In genomic region chr1:19644422-19644760, GRCh38 we compare ENCODE assay signal across 9 cellular contexts. TPM values are rescaled to one million over a fixed set of nuclear protein-coding genes. Genes with fewer than 3 reads are reported as not detected.
DNase-seq lines count a peak whose midpoint lies in the region; ATAC-seq, FAIRE-seq and TF ChIP-seq lines count a peak whose summit lies in the region.
"Had no signal": no experiment of that assay in that cellular context is flagged by ENCODE, and none has a peak within 500 bp of the region (broad histone marks: within the 10 kb centered on the region; RNA-seq: fewer than 3 reads in every experiment).

No MANE protein-coding gene starts in this region.

- CTCF ChIA-PET in activated naive CD4-positive, alpha-beta T cell treated with anti-CD3 and anti-CD28 coated beads, Interleukin-2, amount 10 ng/mL, durations not matched to agents 7 days and 5 days (lab: Charles Lee): interaction anchor here (0.9 kb wide), 1 partner anchor 9 kb away, joined by 4 read pairs; no protein-coding TSS in a partner anchor
- CTCF ChIA-PET in K562 (lab: Yijun Ruan, JAX; ENCODE audit: low intra/inter-chr PET ratio): no interaction called here

- no peak overlapping the region for H3K27ac Mint-ChIP-seq in activated naive CD4-positive, alpha-beta T cell treated with anti-CD3 and anti-CD28 coated beads, Interleukin-2, amount 10 ng/mL, durations not matched to agents 7 days and 5 days

- H3K9ac ChIP-seq in K562 (ENCODE audit: insufficient read depth in 1 of 2, low read depth in 2 of 2, low read length in 2 of 2): peak overlapping the region in 1 of 2 experiments; percentile 85; a peak in 2 of 4 replicates

- H3K4me3 Mint-ChIP-seq in activated naive CD4-positive, alpha-beta T cell treated with anti-CD3 and anti-CD28 coated beads, Interleukin-2, amount 10 ng/mL, durations not matched to agents 7 days and 5 days: peak overlapping the region; percentile 99

- TF ChIP-seq CTCF in K562 (IDR thresholded peaks at IDR 0.05 in 2 of 3, conservative IDR thresholded peaks at IDR 0.05 in 1 of 3; ENCODE audit: insufficient read depth in 2 of 3, low read depth in 1 of 3, low read length in 3 of 3) (no peak), right lobe of liver (IDR thresholded peaks at IDR 0.05) (no peak)

- H3K27me3 Mint-ChIP-seq in activated naive CD4-positive, alpha-beta T cell treated with anti-CD3 and anti-CD28 coated beads, Interleukin-2, amount 10 ng/mL, durations not matched to agents 7 days and 5 days: peaks cover 57% of the 10 kb centered on the region

- H3K4me1 Mint-ChIP-seq in activated naive CD4-positive, alpha-beta T cell treated with anti-CD3 and anti-CD28 coated beads, Interleukin-2, amount 10 ng/mL, durations not matched to agents 7 days and 5 days: peaks cover 36% of the 10 kb centered on the region

- H3K79me2 ChIP-seq in K562 (ENCODE audit: control insufficient read depth, insufficient read depth, low read length): no peaks in the 10 kb centered on the region

- intact Hi-C loops in K562 (cut with micrococcal nuclease) (loop anchor here (10.0 kb wide), 1 partner anchor 180 kb away; no protein-coding TSS in a partner anchor), right lobe of liver (cut with DNase I) (loop anchor here in 1 of 2 donors (10.0 kb wide), 1 partner anchor 160 kb away; the partner anchor contains the start of gene CAPZB), aorta (cut with DNase I) (loop anchor here (1.0 to 5.0 kb wide), 2 partner anchors 48 to 152 kb away; a partner anchor contains a TSS)

- peaks cover 3% of the 10 kb centered on the region; the same call in 1 of the 2 replicates for H4K20me1 ChIP-seq in K562 (replicated peaks; ENCODE audit: control insufficient read depth, insufficient read depth, low read length)

- H3K27ac ChIP-seq in K562 (ENCODE audit: extremely low read depth, low read depth, low read length) (no peak overlapping the region), right lobe of liver (peak overlapping the region in 2 of 3 donors; percentile 24 to 57), aorta (ENCODE audit: low read depth in 1 of 2, low read length in 2 of 2) (peak overlapping the region; percentile 20 to 78)

- WGBS in K562 (ENCODE audit: insufficient coverage, low coverage, missing lambda C conversion rate): 10% methylated on average over 23 of the region's 56 CpGs
- WGBS in right lobe of liver (ENCODE audit: insufficient coverage, low coverage, low lambda C conversion rate, missing lambda C conversion rate): 0% methylated on average over 1 of the region's 56 CpGs
- 0 to 1% methylated on average over 39 to 56 of the region's 56 CpGs for WGBS in aorta, 2 donors

- H3K36me3 ChIP-seq in K562 (ENCODE audit: control insufficient read depth, insufficient read depth, low read length) (no peaks in the 10 kb centered on the region), right lobe of liver (no peaks in the 10 kb centered on the region), aorta (ENCODE audit: control insufficient read depth in 1 of 2, insufficient read depth in 2 of 2, low read length in 1 of 2) (no peaks in the 10 kb centered on the region)

- H3K4me3 ChIP-seq in K562 (peak overlapping the region; percentile 34; the same call in 1 of the 2 replicates), right lobe of liver (peak overlapping the region; percentile 38 to 46 (median 46)), aorta (ENCODE audit: low read length in 2 of 2) (peak overlapping the region; percentile 38 to 89)

- peak overlapping the region; percentile 41; the same call in 1 of the 2 replicates for H2AFZ ChIP-seq in K562 (ENCODE audit: low read depth, low read length)

- no peak for FAIRE-seq in K562 (lab: Jason Lieb, UNC)

- H3K9me1 ChIP-seq in K562 (ENCODE audit: control insufficient read depth, insufficient read depth, low read length): no peaks in the 10 kb centered on the region

- in situ Hi-C loops in K562 (cut with MboI): no loop called here

- H3K9me3 Mint-ChIP-seq in activated naive CD4-positive, alpha-beta T cell treated with anti-CD3 and anti-CD28 coated beads, Interleukin-2, amount 10 ng/mL, durations not matched to agents 7 days and 5 days: no peaks in the 10 kb centered on the region
- H3K9me3 Mint-ChIP-seq: T-helper 1 cell treated with Interleukin-12 subunit alpha and Interleukin-12 subunit beta and Interleukin-4 antibody, amounts not matched to agents 30 μg/mL and 1 μg/mL, for 36 hours had no signal

- peaks cover 0 to 36% of the 10 kb centered on the region in 2 experiments; a peak in 3 of 5 replicates for H3K4me1 ChIP-seq in K562 (replicated peaks in 1 of 2; ENCODE audit: control insufficient read depth in 2 of 2, insufficient read depth in 2 of 2, low read length in 2 of 2)
- H3K4me1 ChIP-seq in right lobe of liver: peaks cover 0 to 14% (median 0%) of the 10 kb centered on the region in 4 donors
- no peaks in the 10 kb centered on the region for H3K4me1 ChIP-seq in aorta (ENCODE audit: control insufficient read depth in 1 of 2, insufficient read depth in 2 of 2, low read length in 2 of 2)

- TF ChIP-seq EP300 in K562 (IDR thresholded peaks at IDR 0.05; ENCODE audit: low read length): no peak

- peaks cover 16 to 39% of the 10 kb centered on the region in 2 experiments; a peak in 4 of 5 replicates for H3K27me3 ChIP-seq in K562 (ENCODE audit: control insufficient read depth in 2 of 2, insufficient read depth in 2 of 2, low read length in 2 of 2)
- H3K27me3 ChIP-seq in right lobe of liver: no peaks in the 10 kb centered on the region
- H3K27me3 ChIP-seq in aorta (ENCODE audit: control insufficient read depth in 1 of 2, insufficient read depth in 2 of 2, low read length in 1 of 2): no peaks in the 10 kb centered on the region

- POLR2A ChIA-PET in K562 (lab: Yijun Ruan, JAX): no interaction called here

- no TSS peak for BruUV-seq in K562 (replicated peaks; lab: Mats Ljungman, UMichigan)

- no peak for TF ChIP-seq RAD21 in K562 (CRISPR knock-in tag; conservative IDR thresholded peaks at IDR 0.05 in 1 of 2, IDR thresholded peaks at IDR 0.05 in 1 of 2)

- H3K9me3 ChIP-seq in K562 (replicated peaks; ENCODE audit: control insufficient read depth, insufficient read depth, low read depth, low read length) (no peaks in the 10 kb centered on the region), right lobe of liver (no peaks in the 10 kb centered on the region), aorta (ENCODE audit: control insufficient read depth, low read length) (no peaks in the 10 kb centered on the region)

- no peak for DNase-seq in activated naive CD4-positive, alpha-beta T cell treated with anti-CD3 and anti-CD28 coated beads, Interleukin-2, amount 10 ng/mL, durations not matched to agents 7 days and 5 days
- DNase-seq in activated naive CD4-positive, alpha-beta T cell (lab: John Stamatoyannopoulos, UW): no peak
- peak in 1 of 4 experiments; percentile 43 for DNase-seq in K562 (ENCODE audit: extremely low read depth in 1 of 4, low spot score in 3 of 4)
- DNase-seq in right lobe of liver: no peak
- no peak for DNase-seq in aorta
- DNase-seq in activated CD8-positive, alpha-beta memory T cell treated with anti-CD3 and anti-CD28 coated beads, Interleukin-2, amount 50 U/mL, for 4 hours: no peak
- no peak for DNase-seq in SIG-M5 (lab: John Stamatoyannopoulos, UW)

- TF ChIP-seq POLR2A in K562 (conservative IDR thresholded peaks at IDR 0.05): no peak
- no peak for TF ChIP-seq POLR2A in right lobe of liver (IDR thresholded peaks at IDR 0.05)

- peak overlapping the region; percentile 54; the same call in 1 of the 2 replicates for H3K4me2 ChIP-seq in K562 (ENCODE audit: insufficient read depth, low read length)

- no peak for ATAC-seq in K562
- peak in 2 of 4 donors; percentile 8 to 9 for ATAC-seq in right lobe of liver
- no peak for ATAC-seq in aorta (ENCODE audit: low FRiP score)
- ATAC-seq in GM21526 (IDR thresholded peaks at IDR 0.05; ENCODE audit: low FRiP score, unreplicated experiment): no peak

- peaks cover 2% of the 10 kb centered on the region for H3K36me3 Mint-ChIP-seq in activated naive CD4-positive, alpha-beta T cell treated with anti-CD3 and anti-CD28 coated beads, Interleukin-2, amount 10 ng/mL, durations not matched to agents 7 days and 5 days

RNA-seq across cellular contexts. Expression of gene NBL1, which starts 0.3 kb away (rescaled TPM):
- 1.2 and 4.9 TPM in 2 replicates for total RNA-seq in K562 (2011; cell fraction: chromatin; rRNA removed; ENCODE audit: low replicate concordance)
- total RNA-seq in K562 (2011; cell fraction: nucleolus; rRNA removed): 2.9 and 5.3 TPM in 2 replicates
- 2.1 and 4.1 TPM in 2 replicates for total RNA-seq in K562 (2011; cell fraction: nucleoplasm; rRNA removed)
- total RNA-seq in K562 (2014; rRNA removed) (2.4 and 4.9 TPM in 2 replicates), K562 (2014; rRNA removed; fragmentation: Illumina TruSeq; extraction: Trizol) (0.80 and 0.91 TPM in 2 replicates), K562 (2015; rRNA removed; fragmentation: Illumina TruSeq; extraction: Trizol) (1.0 and 1.4 TPM in 2 replicates), K562 (2021) (3.4 and 3.7 TPM in 2 replicates), right lobe of liver (1 to 10 TPM; 2.2 to 5.7 (median 3.4) TPM), aorta (100 to 1,000 TPM; 134 to 188 TPM)
- polyA plus RNA-seq in K562 (2011; rRNA removed) (3.2 and 4.1 TPM in 2 replicates), K562 (2014; fragmentation: Illumina TruSeq; extraction: Trizol) (1.3 and 2.1 TPM in 2 replicates), K562 (2014; fragmentation: Nextera tagmentation; extraction: Ambion mirVana) (under 1 TPM in 1 of 2 experiments, not detected in 1; 0.10 TPM), K562 (2014; rRNA removed) (2.2 and 2.8 TPM in 2 replicates), aorta (100 to 1,000 TPM; 133 to 166 TPM)
- polyA plus RNA-seq in K562 (2011; cell fraction: cytosol; rRNA removed): 2.8 and 8.3 TPM in 2 replicates
- 1.8 and 3.1 TPM in 2 replicates for polyA plus RNA-seq in K562 (2011; cell fraction: nucleus; rRNA removed)
- polyA plus RNA-seq in K562 (2012): 1.6 and 1.8 TPM in 2 replicates
- polyA minus RNA-seq in K562 (2011; rRNA and poly(A)+ RNA removed): 2.0 and 2.8 TPM in 2 replicates
- 5.2 and 5.6 TPM in 2 replicates for polyA minus RNA-seq in K562 (2011; cell fraction: cytosol; rRNA and poly(A)+ RNA removed)
- polyA minus RNA-seq in K562 (2011; cell fraction: nucleus; rRNA and poly(A)+ RNA removed): 0.81 and 2.0 TPM in 2 replicates

RNA-seq across cellular contexts. Expression of gene HTR6, which starts 20.3 kb away (rescaled TPM):
- total RNA-seq in K562 (2011; cell fraction: chromatin; rRNA removed; ENCODE audit: low replicate concordance): not detected in 2 replicates
- not detected in 2 replicates for total RNA-seq in K562 (2011; cell fraction: nucleolus; rRNA removed)
- not detected in 2 replicates for total RNA-seq in K562 (2011; cell fraction: nucleoplasm; rRNA removed)
- total RNA-seq in K562 (2014; rRNA removed) (not detected in 2 replicates), K562 (2014; rRNA removed; fragmentation: Illumina TruSeq; extraction: Trizol) (not detected in 2 replicates), K562 (2015; rRNA removed; fragmentation: Illumina TruSeq; extraction: Trizol) (not detected in 2 replicates), K562 (2021) (not detected in 2 replicates), right lobe of liver (not detected), aorta (under 1 TPM in 1 of 2 donors, not detected in 1; 0.18 TPM)
- polyA plus RNA-seq in K562 (2011; rRNA removed) (not detected in 2 replicates), K562 (2014; fragmentation: Illumina TruSeq; extraction: Trizol) (not detected in 2 replicates), K562 (2014; fragmentation: Nextera tagmentation; extraction: Ambion mirVana) (not detected), K562 (2014; rRNA removed) (not detected in 2 replicates), aorta (not detected)
- polyA plus RNA-seq in K562 (2011; cell fraction: cytosol; rRNA removed): not detected in 2 replicates
- not detected in 2 replicates for polyA plus RNA-seq in K562 (2011; cell fraction: nucleus; rRNA removed)
- not detected in 2 replicates for polyA plus RNA-seq in K562 (2012)
- not detected in 2 replicates for polyA minus RNA-seq in K562 (2011; rRNA and poly(A)+ RNA removed)
- not detected in 2 replicates for polyA minus RNA-seq in K562 (2011; cell fraction: cytosol; rRNA and poly(A)+ RNA removed)
- not detected in 2 replicates for polyA minus RNA-seq in K562 (2011; cell fraction: nucleus; rRNA and poly(A)+ RNA removed)

Comparison
In these comparisons a context has a peak if more than half of its experiments do, and no peak if none do; other contexts are left out.
1. RNA of gene NBL1, which starts 0.3 kb away (total RNA-seq): 134 to 188 TPM in aorta; 2.2 to 5.7 TPM in right lobe of liver and 0.80 to 5.3 TPM in K562; every median in the first group is over 10 times any median in the second.
2. Peak in every context shown above with its lines, with median percentiles within 50 percentile points of each other: H3K4me3 ChIP-seq.